1 cellular context compared by ENCODE assay signal in the genomic region with DNA sequence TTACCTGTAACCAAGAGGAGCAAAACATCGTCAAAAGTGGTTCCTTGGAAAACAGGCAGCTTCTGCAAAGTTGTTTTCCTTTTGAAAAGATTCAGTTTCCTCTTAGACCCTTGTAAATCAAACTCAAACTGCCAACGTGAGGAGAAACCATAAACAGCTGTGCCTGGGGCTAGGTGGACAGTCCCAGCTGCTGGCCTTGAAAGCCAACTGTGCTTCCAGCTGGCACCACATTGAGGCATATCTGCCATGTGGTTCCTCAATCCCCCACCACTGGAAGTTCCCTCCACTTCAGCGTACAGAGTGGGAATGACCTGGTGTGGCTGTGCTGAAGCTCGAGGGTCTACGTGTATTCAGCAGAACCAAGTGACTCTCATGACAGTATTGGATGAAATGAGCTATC.
TF ChIP-seq lines count a peak whose summit lies in the region.

No MANE protein-coding gene starts in this region.

TF ChIP-seq in GM23338, 12 proteins besides CTCF, POLR2A, EP300 and RAD21 (continued from another document):
- TF ChIP-seq, protein P1, sequence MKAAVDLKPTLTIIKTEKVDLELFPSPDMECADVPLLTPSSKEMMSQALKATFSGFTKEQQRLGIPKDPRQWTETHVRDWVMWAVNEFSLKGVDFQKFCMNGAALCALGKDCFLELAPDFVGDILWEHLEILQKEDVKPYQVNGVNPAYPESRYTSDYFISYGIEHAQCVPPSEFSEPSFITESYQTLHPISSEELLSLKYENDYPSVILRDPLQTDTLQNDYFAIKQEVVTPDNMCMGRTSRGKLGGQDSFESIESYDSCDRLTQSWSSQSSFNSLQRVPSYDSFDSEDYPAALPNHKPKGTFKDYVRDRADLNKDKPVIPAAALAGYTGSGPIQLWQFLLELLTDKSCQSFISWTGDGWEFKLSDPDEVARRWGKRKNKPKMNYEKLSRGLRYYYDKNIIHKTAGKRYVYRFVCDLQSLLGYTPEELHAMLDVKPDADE (IDR thresholded peaks at IDR 0.05), result no peak
- TF ChIP-seq POLR2AphosphoS5 (IDR thresholded peaks at IDR 0.05; ENCODE audit: low read depth) (no peak), CREB1 (CRISPR knock-in tag; IDR thresholded peaks at IDR 0.05; ENCODE audit: low read depth) (no peak)
